ENCODE assay signal across 1 cellular context in genomic region chr2:3518496-3519254, GRCh38.
A peak's percentile ranks its signal among the peaks of the same experiment; 100 is the strongest.
TF ChIP-seq lines count a peak whose summit lies in the region.

No MANE protein-coding gene starts in this region.

TF ChIP-seq in HepG2, 621 proteins besides CTCF, POLR2A, EP300 and RAD21 (continues in another document):
- TF ChIP-seq FUBP1 (CRISPR knock-in tag; IDR thresholded peaks at IDR 0.05; ENCODE audit: borderline replicate concordance) (0 out of 2 replicates have a peak, but pooled peaks have one; percentile 76), AHDC1 (CRISPR knock-in tag; IDR thresholded peaks at IDR 0.05; ENCODE audit: borderline replicate concordance) (no peak), ZNF513 (CRISPR knock-in tag; conservative IDR thresholded peaks at IDR 0.05) (0 out of 2 replicates have a peak, but pooled peaks have one; percentile 76), SNAI1 (CRISPR knock-in tag; IDR thresholded peaks at IDR 0.05; ENCODE audit: borderline replicate concordance) (peak; percentile 33; the same call in 1 of the 2 replicates), ZNF317 (CRISPR knock-in tag; IDR thresholded peaks at IDR 0.05) (0 out of 2 replicates have a peak, but pooled peaks have one; percentile 68), ARID5B (CRISPR knock-in tag; IDR thresholded peaks at IDR 0.05) (peak; percentile 43; the same call in 1 of the 2 replicates), MXI1 (IDR thresholded peaks at IDR 0.05; ENCODE audit: borderline replicate concordance, low read depth, low read length) (peak; percentile 32; the same call in 1 of the 3 replicates), KAT8 (CRISPR knock-in tag; IDR thresholded peaks at IDR 0.05) (no peak; the same call in 1 of the 2 replicates), TEF (CRISPR knock-in tag; IDR thresholded peaks at IDR 0.05) (peak; percentile 64; the same call in 1 of the 2 replicates), ETV5 (CRISPR knock-in tag; IDR thresholded peaks at IDR 0.05; ENCODE audit: borderline replicate concordance) (peak; percentile 24; the same call in 1 of the 2 replicates), ZNF598 (CRISPR knock-in tag; IDR thresholded peaks at IDR 0.05; ENCODE audit: borderline replicate concordance) (no peak), HBP1 (CRISPR knock-in tag; IDR thresholded peaks at IDR 0.05; ENCODE audit: low read depth) (no peak), MAFG (CRISPR knock-in tag; IDR thresholded peaks at IDR 0.05) (no peak), KDM5A (IDR thresholded peaks at IDR 0.05; ENCODE audit: borderline replicate concordance, low read length) (peak; percentile 63), JDP2 (CRISPR knock-in tag; IDR thresholded peaks at IDR 0.05; ENCODE audit: borderline replicate concordance) (no peak), THAP9 (CRISPR knock-in tag; IDR thresholded peaks at IDR 0.05; ENCODE audit: borderline replicate concordance) (peak; percentile 68; the same call in 1 of the 2 replicates), HNF4A (CRISPR knock-in tag; IDR thresholded peaks at IDR 0.05) (peak; percentile 33; the same call in 1 of the 2 replicates), NFYC (CRISPR knock-in tag; IDR thresholded peaks at IDR 0.05) (peak; percentile 43), ZFP37 (CRISPR knock-in tag; IDR thresholded peaks at IDR 0.05; ENCODE audit: borderline replicate concordance) (peak; percentile 85; the same call in 1 of the 2 replicates), SAFB2 (CRISPR knock-in tag; IDR thresholded peaks at IDR 0.05; ENCODE audit: borderline replicate concordance, low read depth) (0 out of 2 replicates have a peak, but pooled peaks have one; percentile 12), ZNF407 (CRISPR knock-in tag; IDR thresholded peaks at IDR 0.05; ENCODE audit: not compliant biosample characterization) (no peak)
